Comparison of ENCODE assay signal across 19 cellular contexts in genomic region chr11:96648991-96649390, GRCh38.
"Had no signal": no experiment of that assay in that cellular context is flagged by ENCODE, and none has a peak within 500 bp of the region (broad histone marks: within the 10 kb centered on the region; RNA-seq: fewer than 3 reads in every experiment).

No MANE protein-coding gene starts in this region.

- H3K27me3 ChIP-seq: transverse colon had no signal

- H3K4me1 ChIP-seq: left ventricle myocardium inferior, transverse colon had no signal

- H3K27me3 Mint-ChIP-seq: activated CD4-positive, alpha-beta memory T cell treated with anti-CD3 and anti-CD28 coated beads for 36 hours; activated CD4-positive, alpha-beta T cell treated with anti-CD3 and anti-CD28 coated beads, Interleukin-2, amount 10 ng/mL, durations not matched to agents 24 days and 14 days; naive B cell had no signal

- H3K9me3 Mint-ChIP-seq: activated CD4-positive, alpha-beta memory T cell treated with anti-CD3 and anti-CD28 coated beads for 36 hours; activated CD4-positive, alpha-beta T cell treated with anti-CD3 and anti-CD28 coated beads, Interleukin-2, amount 10 ng/mL, durations not matched to agents 24 days and 14 days; naive B cell had no signal

- H3K4me1 Mint-ChIP-seq: activated CD4-positive, alpha-beta T cell treated with anti-CD3 and anti-CD28 coated beads, Interleukin-2, amount 10 ng/mL, durations not matched to agents 24 days and 14 days; naive B cell had no signal

- H3K27ac Mint-ChIP-seq: activated CD4-positive, alpha-beta memory T cell treated with anti-CD3 and anti-CD28 coated beads for 36 hours; activated CD4-positive, alpha-beta T cell treated with anti-CD3 and anti-CD28 coated beads, Interleukin-2, amount 10 ng/mL, durations not matched to agents 24 days and 14 days; naive B cell had no signal

- H3K36me3 Mint-ChIP-seq: activated CD4-positive, alpha-beta memory T cell treated with anti-CD3 and anti-CD28 coated beads for 36 hours; naive B cell had no signal

- H3K4me3 Mint-ChIP-seq: activated CD4-positive, alpha-beta memory T cell treated with anti-CD3 and anti-CD28 coated beads for 36 hours; activated CD4-positive, alpha-beta T cell treated with anti-CD3 and anti-CD28 coated beads, Interleukin-2, amount 10 ng/mL, durations not matched to agents 24 days and 14 days; naive B cell had no signal

- H3K27ac ChIP-seq: left ventricle myocardium inferior, transverse colon had no signal

- H3K4me3 ChIP-seq: left ventricle myocardium inferior, transverse colon had no signal

- DNase-seq: activated CD4-positive, alpha-beta memory T cell treated with anti-CD3 and anti-CD28 coated beads for 36 hours; activated CD4-positive, alpha-beta T cell treated with anti-CD3 and anti-CD28 coated beads, Interleukin-2, amount 10 ng/mL, durations not matched to agents 24 days and 14 days; activated CD8-positive, alpha-beta memory T cell treated with anti-CD3 and anti-CD28 coated beads, Interleukin-2, amount 50 U/mL, for 4 hours; activated gamma-delta T cell treated with Interleukin-2 at 50 U/mL for 16 hours; activated naive CD4-positive, alpha-beta T cell treated with anti-CD3 and anti-CD28 coated beads, Interleukin-2, amount 50 U/mL, for 16 hours; activated T-cell treated with anti-CD3 and anti-CD28 coated beads, Interleukin-2, amount 50 U/mL, for 1 hour; amniotic stem cell; central memory CD4-positive, alpha-beta T cell; foreskin fibroblast; head of caudate nucleus; hypothalamus; kidney glomerular epithelial cell; left ventricle myocardium inferior; naive B cell; occipital lobe; right cardiac atrium; stimulated activated CD4-positive, alpha-beta T cell treated with anti-CD3 and anti-CD28 coated beads, Interleukin-2, amount 100 ng/mL, for 48 hours; stimulated activated naive CD4-positive, alpha-beta T cell treated with Interleukin-2 at 50 U/mL for 16 hours; transverse colon had no signal

- H3K36me3 ChIP-seq: left ventricle myocardium inferior, transverse colon had no signal

- H3K9me3 ChIP-seq: left ventricle myocardium inferior, transverse colon had no signal
